ENCODE assay signal across 8 cellular contexts in genomic region chr1:165871311-165872067, GRCh38. TPM values are rescaled to one million over a fixed set of nuclear protein-coding genes. Genes with fewer than 3 reads are reported as not detected.
DNase-seq lines count a peak whose midpoint lies in the region; ATAC-seq and TF ChIP-seq lines count a peak whose summit lies in the region.

No MANE protein-coding gene starts in this region.

- peak; percentile 83 for ATAC-seq in HG02610 (IDR thresholded peaks at IDR 0.05; ENCODE audit: unreplicated experiment)

- H3K36me3 Mint-ChIP-seq in progenitor cell of endocrine pancreas (ENCODE audit: insufficient read depth): peaks cover 18% of the 10 kb centered on the region

- TF ChIP-seq POLR2A in NB4 (IDR thresholded peaks at IDR 0.05; ENCODE audit: extremely low read depth, insufficient read length): no peak

- DNase-seq in activated gamma-delta T cell treated with Interleukin-2 at 50 U/mL for 16 hours: peak; percentile 61
- DNase-seq in activated gamma-delta T cell (lab: John Stamatoyannopoulos, UW): no peak
- peak; percentile 97 for DNase-seq in NB4 (ENCODE audit: low read depth)
- DNase-seq in activated CD4-positive, alpha-beta T cell treated with anti-CD3 and anti-CD28 coated beads, Interleukin-2, amount 50 U/mL, for 48 hours: peak; percentile 55 to 66
- DNase-seq in epithelial cell of proximal tubule (ENCODE audit: low read depth): peak; percentile 66
- no peak for DNase-seq in progenitor cell of endocrine pancreas (ENCODE audit: low spot score, unreplicated experiment)
- no peak for DNase-seq in RWPE1 (ENCODE audit: low spot score)

- H3K4me3 ChIP-seq in NB4 (ENCODE audit: low read depth, low read length) (no peak overlapping the region), epithelial cell of proximal tubule (ENCODE audit: low read depth, low read length) (no peak overlapping the region)

- H3K9me3 Mint-ChIP-seq in progenitor cell of endocrine pancreas (ENCODE audit: low read depth): peaks cover 18% of the 10 kb centered on the region

- H3K27ac Mint-ChIP-seq in progenitor cell of endocrine pancreas: no peak overlapping the region

- peaks cover 16% of the 10 kb centered on the region for H3K4me1 Mint-ChIP-seq in progenitor cell of endocrine pancreas (ENCODE audit: low read depth)

- no peak overlapping the region for H3K4me3 Mint-ChIP-seq in progenitor cell of endocrine pancreas (ENCODE audit: low read depth)

- TF ChIP-seq CTCF in NB4 (IDR thresholded peaks at IDR 0.05; ENCODE audit: low read depth, low read length): peak; percentile 74
- TF ChIP-seq CTCF in epithelial cell of proximal tubule (conservative IDR thresholded peaks at IDR 0.05; ENCODE audit: low read depth, low read length): peak; percentile 86
- TF ChIP-seq CTCF in progenitor cell of endocrine pancreas (IDR thresholded peaks at IDR 0.05; ENCODE audit: unreplicated experiment): peak; percentile 8
- TF ChIP-seq CTCF in RWPE1 (conservative IDR thresholded peaks at IDR 0.05; ENCODE audit: low read depth): no peak

- no peaks in the 10 kb centered on the region for H3K27me3 Mint-ChIP-seq in progenitor cell of endocrine pancreas

- CTCF ChIA-PET in RWPE1 (lab: Yijun Ruan, JAX): interaction anchor here (0.6 to 0.7 kb wide), 2 partner anchors 10 to 102 kb away, joined by 3 to 4 read pairs; no protein-coding TSS in a partner anchor

- H3K27ac ChIP-seq in RWPE1: no peak overlapping the region

- POLR2A ChIA-PET in RWPE1 (lab: Yijun Ruan, JAX; ENCODE audit: low non-redundant PET): no interaction called here

RNA-seq across cellular contexts. Expression of gene UCK2, which starts 44.1 kb away (rescaled TPM):
- total RNA-seq in epithelial cell of proximal tubule (62.4 and 126 TPM in 2 replicates), progenitor cell of endocrine pancreas (29.7 and 30.6 TPM in 2 replicates)

Comparison
In these comparisons a context has a peak if more than half of its experiments do, and no peak if none do; other contexts are left out.
1. DNase-seq: peak in activated gamma-delta T cell treated with Interleukin-2 at 50 U/mL for 16 hours (single experiment), NB4 (single experiment), activated CD4-positive, alpha-beta T cell treated with anti-CD3 and anti-CD28 coated beads, Interleukin-2, amount 50 U/mL, for 48 hours (2 of 2) and epithelial cell of proximal tubule (single experiment); none in activated gamma-delta T cell (single experiment), progenitor cell of endocrine pancreas (single experiment) and RWPE1 (single experiment).